ENCODE assay signal across 11 cellular contexts in the genomic region with DNA sequence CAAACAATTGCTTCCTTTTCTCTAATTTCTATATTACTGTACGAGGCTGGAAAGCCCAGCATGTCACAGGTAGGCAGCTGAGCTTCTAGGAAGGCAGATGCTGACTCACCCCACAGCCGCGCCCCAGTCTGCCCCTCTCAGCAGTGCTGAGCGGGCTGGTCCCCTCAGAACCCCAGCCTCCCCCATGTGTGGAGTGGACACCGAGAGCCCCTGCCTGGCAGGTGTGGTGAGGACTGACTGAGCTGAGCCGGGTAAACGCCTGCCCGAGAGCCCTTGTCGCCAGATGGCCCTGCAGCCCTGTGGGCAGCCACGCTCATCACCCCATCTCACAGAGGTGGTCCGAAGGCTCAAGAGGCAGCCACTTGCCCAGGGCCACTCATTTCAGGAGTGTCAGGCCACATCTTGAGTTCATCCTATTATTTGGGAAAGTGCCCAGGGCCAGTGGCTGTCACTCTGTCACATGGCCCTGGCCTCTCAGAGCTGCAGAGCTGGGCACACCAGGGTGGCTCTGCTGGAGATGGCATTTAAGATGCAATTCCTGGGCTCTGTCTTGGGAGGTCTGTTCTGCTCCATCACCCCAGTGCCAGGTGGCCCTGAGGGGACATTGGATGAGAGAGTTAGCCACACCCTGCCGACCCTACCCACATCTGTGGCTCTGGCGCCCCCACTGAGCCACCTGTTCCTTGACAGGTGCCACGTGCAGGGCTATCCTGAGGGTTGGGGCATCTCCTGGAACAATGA. TPM values are rescaled to one million over a fixed set of nuclear protein-coding genes. Genes with fewer than 3 reads are reported as not detected.
DNase-seq lines count a peak whose midpoint lies in the region; ATAC-seq, FAIRE-seq and TF ChIP-seq lines count a peak whose summit lies in the region.
"Had no signal": no experiment of that assay in that cellular context is flagged by ENCODE, and none has a peak within 500 bp of the region (broad histone marks: within the 10 kb centered on the region; RNA-seq: fewer than 3 reads in every experiment).

No MANE protein-coding gene starts in this region.

- H3K9ac ChIP-seq in K562 (ENCODE audit: insufficient read depth in 1 of 2, low read depth in 2 of 2, low read length in 2 of 2): peak overlapping the region in 1 of 2 experiments; percentile 8; a peak in 2 of 4 replicates

- peaks cover 16% of the 10 kb centered on the region for H3K9me3 Mint-ChIP-seq in T-helper 1 cell treated with Interleukin-12 subunit alpha and Interleukin-12 subunit beta and Interleukin-4 antibody, amounts not matched to agents 30 μg/mL and 1 μg/mL, for 36 hours

- H3K27me3 ChIP-seq in K562 (ENCODE audit: control insufficient read depth in 2 of 2, insufficient read depth in 2 of 2, low read length in 2 of 2) (no peaks in the 10 kb centered on the region), sigmoid colon (no peaks in the 10 kb centered on the region)

- peaks cover 34% of the 10 kb centered on the region for H3K36me3 Mint-ChIP-seq in T-helper 1 cell treated with Interleukin-12 subunit alpha and Interleukin-12 subunit beta and Interleukin-4 antibody, amounts not matched to agents 30 μg/mL and 1 μg/mL, for 36 hours (ENCODE audit: low read depth)

- no peak for TF ChIP-seq RAD21 in K562 (CRISPR knock-in tag; conservative IDR thresholded peaks at IDR 0.05 in 1 of 2, IDR thresholded peaks at IDR 0.05 in 1 of 2)

- DNase-seq in GM10266 (ENCODE audit: extremely low spot score): no peak
- peak in 2 of 4 experiments; percentile 39 to 46 for DNase-seq in K562 (ENCODE audit: extremely low read depth in 1 of 4, low spot score in 3 of 4)
- peak; percentile 64 for DNase-seq in sigmoid colon
- no peak for DNase-seq in kidney tubule cell (ENCODE audit: low spot score)
- DNase-seq in DMS79 (lab: John Stamatoyannopoulos, UW): no peak
- no peak for DNase-seq in glomerular visceral epithelial cell (ENCODE audit: extremely low spot score)

- 59% methylated on average over 14 of the region's 14 CpGs for WGBS in K562 (ENCODE audit: insufficient coverage, low coverage, missing lambda C conversion rate)
- WGBS in sigmoid colon, 2 donors: 80% methylated on average over 14 of the region's 14 CpGs

- H3K9me1 ChIP-seq in K562 (ENCODE audit: control insufficient read depth, insufficient read depth, low read length): no peaks in the 10 kb centered on the region

- H3K4me1 Mint-ChIP-seq in T-helper 1 cell treated with Interleukin-12 subunit alpha and Interleukin-12 subunit beta and Interleukin-4 antibody, amounts not matched to agents 30 μg/mL and 1 μg/mL, for 36 hours (ENCODE audit: low read depth): peaks cover 35% of the 10 kb centered on the region

- POLR2A ChIA-PET in K562 (lab: Yijun Ruan, JAX): interaction anchor here (1.0 to 2.5 kb wide), 5 partner anchors 10 to 1060 kb away, joined by 3 to 16 read pairs (median 3); a partner anchor contains a TSS

- no peaks in the 10 kb centered on the region for H3K79me2 ChIP-seq in K562 (ENCODE audit: control insufficient read depth, insufficient read depth, low read length)

- ATAC-seq in K562 (peak; percentile 64), GM18907 (IDR thresholded peaks at IDR 0.05; ENCODE audit: unreplicated experiment) (no peak)

- H3K4me3 ChIP-seq in K562 (no peak overlapping the region), sigmoid colon (no peak overlapping the region)

- no peaks in the 10 kb centered on the region for H3K27me3 Mint-ChIP-seq in T-helper 1 cell treated with Interleukin-12 subunit alpha and Interleukin-12 subunit beta and Interleukin-4 antibody, amounts not matched to agents 30 μg/mL and 1 μg/mL, for 36 hours (ENCODE audit: low read depth)
- H3K27me3 Mint-ChIP-seq: activated naive CD8-positive, alpha-beta T cell; progenitor cell of endocrine pancreas had no signal

- no peaks in the 10 kb centered on the region for H3K9me3 ChIP-seq in K562 (replicated peaks; ENCODE audit: control insufficient read depth, insufficient read depth, low read depth, low read length)
- H3K9me3 ChIP-seq in sigmoid colon: no peaks in the 10 kb centered on the region

- in situ Hi-C loops in K562 (cut with MboI): loop anchor here (10.0 kb wide), 1 partner anchor 196 kb away; no protein-coding TSS in a partner anchor

- H2AFZ ChIP-seq in K562 (ENCODE audit: low read depth, low read length): no peak overlapping the region

- H3K4me2 ChIP-seq in K562 (ENCODE audit: insufficient read depth, low read length): peak overlapping the region; percentile 40; the same call in 1 of the 2 replicates

- TF ChIP-seq EP300 in K562 (IDR thresholded peaks at IDR 0.05; ENCODE audit: low read length) (no peak), sigmoid colon (IDR thresholded peaks at IDR 0.05) (no peak)

- H3K4me1 ChIP-seq in K562 (replicated peaks in 1 of 2; ENCODE audit: control insufficient read depth in 2 of 2, insufficient read depth in 2 of 2, low read length in 2 of 2) (peaks cover 24 to 44% of the 10 kb centered on the region in 2 experiments), sigmoid colon (peaks cover 0 to 5% (median 2%) of the 10 kb centered on the region in 4 donors)

- H3K4me3 Mint-ChIP-seq in T-helper 1 cell treated with Interleukin-12 subunit alpha and Interleukin-12 subunit beta and Interleukin-4 antibody, amounts not matched to agents 30 μg/mL and 1 μg/mL, for 36 hours: no peak overlapping the region
- H3K4me3 Mint-ChIP-seq: activated naive CD8-positive, alpha-beta T cell had no signal

- H3K27ac ChIP-seq in K562 (ENCODE audit: extremely low read depth, low read depth, low read length) (no peak overlapping the region), sigmoid colon (no peak overlapping the region)

- peaks cover 5% of the 10 kb centered on the region; the same call in 1 of the 3 replicates for H3K36me3 ChIP-seq in K562 (ENCODE audit: control insufficient read depth, insufficient read depth, low read length)
- H3K36me3 ChIP-seq in sigmoid colon: peaks cover 7 to 49% (median 41%) of the 10 kb centered on the region in 4 donors

- no peaks in the 10 kb centered on the region for H4K20me1 ChIP-seq in K562 (replicated peaks; ENCODE audit: control insufficient read depth, insufficient read depth, low read length)

- intact Hi-C loops in K562 (cut with micrococcal nuclease): loop anchor here (2.0 to 5.0 kb wide), 5 partner anchors 44 to 204 kb away; no protein-coding TSS in a partner anchor
- intact Hi-C loops in sigmoid colon (cut with DNase I): no loop called here

- H3K27ac Mint-ChIP-seq in T-helper 1 cell treated with Interleukin-12 subunit alpha and Interleukin-12 subunit beta and Interleukin-4 antibody, amounts not matched to agents 30 μg/mL and 1 μg/mL, for 36 hours: peak overlapping the region; percentile 83
- H3K27ac Mint-ChIP-seq: progenitor cell of endocrine pancreas had no signal

- FAIRE-seq in K562 (lab: Jason Lieb, UNC): no peak
- FAIRE-seq: endometrium had no signal

- TF ChIP-seq CTCF in GM10266 (IDR thresholded peaks at IDR 0.05; ENCODE audit: control insufficient read depth, insufficient read depth, low read depth, missing control alignments) (peak; percentile 13), K562 (IDR thresholded peaks at IDR 0.05 in 2 of 3, conservative IDR thresholded peaks at IDR 0.05 in 1 of 3; ENCODE audit: insufficient read depth in 2 of 3, low read depth in 1 of 3, low read length in 3 of 3) (no peak), sigmoid colon (IDR thresholded peaks at IDR 0.05) (no peak)

- BruUV-seq in K562 (replicated peaks; lab: Mats Ljungman, UMichigan): no TSS peak

- CTCF ChIA-PET in K562 (lab: Yijun Ruan, JAX; ENCODE audit: low intra/inter-chr PET ratio): interaction anchor here (0.7 to 2.0 kb wide), 4 partner anchors 14 to 196 kb away, joined by 3 to 11 read pairs (median 4); no protein-coding TSS in a partner anchor

- TF ChIP-seq POLR2A in K562 (conservative IDR thresholded peaks at IDR 0.05): no peak
- TF ChIP-seq POLR2A in sigmoid colon (IDR thresholded peaks at IDR 0.05): no peak

RNA-seq across cellular contexts. Expression of a gene that starts 12.5 kb away (rescaled TPM):
- 5.1 and 21.8 TPM in 2 replicates for total RNA-seq in K562 (2011; cell fraction: chromatin; rRNA removed; ENCODE audit: low replicate concordance)
- total RNA-seq in K562 (2011; cell fraction: nucleolus; rRNA removed): 24.3 and 26.3 TPM in 2 replicates
- 14.4 and 20.2 TPM in 2 replicates for total RNA-seq in K562 (2011; cell fraction: nucleoplasm; rRNA removed)
- total RNA-seq in K562 (2014; rRNA removed) (34.9 and 35.3 TPM in 2 replicates), K562 (2014; rRNA removed; fragmentation: Illumina TruSeq; extraction: Trizol) (2.7 and 2.9 TPM in 2 replicates), K562 (2015; rRNA removed; fragmentation: Illumina TruSeq; extraction: Trizol) (13.0 and 14.6 TPM in 2 replicates), K562 (2021) (18.6 and 23.4 TPM in 2 replicates), sigmoid colon (10 to 100 TPM; 51.2 to 88.4 (median 85.0) TPM)
- polyA plus RNA-seq in K562 (2011; rRNA removed) (15.9 and 23.7 TPM in 2 replicates), K562 (2014; fragmentation: Illumina TruSeq; extraction: Trizol) (5.3 and 13.8 TPM in 2 replicates), K562 (2014; fragmentation: Nextera tagmentation; extraction: Ambion mirVana) (1 to 10 TPM in 1 of 2 experiments, under 1 TPM in 1; 0.90 to 2.1 TPM), K562 (2014; rRNA removed) (30.7 and 35.3 TPM in 2 replicates), sigmoid colon (10 to 100 TPM; 56.8 to 87.2 (median 66.1) TPM)
- polyA plus RNA-seq in K562 (2011; cell fraction: cytosol; rRNA removed): 40.2 and 99.4 TPM in 2 replicates
- polyA plus RNA-seq in K562 (2011; cell fraction: nucleus; rRNA removed): 36.2 and 60.4 TPM in 2 replicates
- polyA plus RNA-seq in K562 (2012): 19.5 and 30.7 TPM in 2 replicates
- 2.4 and 3.3 TPM in 2 replicates for polyA minus RNA-seq in K562 (2011; rRNA and poly(A)+ RNA removed)
- polyA minus RNA-seq in K562 (2011; cell fraction: cytosol; rRNA and poly(A)+ RNA removed): 4.8 and 7.6 TPM in 2 replicates
- 7.4 and 8.0 TPM in 2 replicates for polyA minus RNA-seq in K562 (2011; cell fraction: nucleus; rRNA and poly(A)+ RNA removed)

RNA-seq across cellular contexts. Expression of a gene that starts 25.6 kb away (rescaled TPM):
- total RNA-seq in K562 (2011; cell fraction: chromatin; rRNA removed; ENCODE audit: low replicate concordance): 3.9 and 9.8 TPM in 2 replicates
- 5.9 and 7.5 TPM in 2 replicates for total RNA-seq in K562 (2011; cell fraction: nucleolus; rRNA removed)
- 6.2 and 9.3 TPM in 2 replicates for total RNA-seq in K562 (2011; cell fraction: nucleoplasm; rRNA removed)
- total RNA-seq in K562 (2014; rRNA removed) (8.2 and 14.7 TPM in 2 replicates), K562 (2014; rRNA removed; fragmentation: Illumina TruSeq; extraction: Trizol) (0.77 and 1.9 TPM in 2 replicates), K562 (2015; rRNA removed; fragmentation: Illumina TruSeq; extraction: Trizol) (4.8 and 4.9 TPM in 2 replicates), K562 (2021) (8.3 and 8.4 TPM in 2 replicates), sigmoid colon (100 to 1,000 TPM in 1 of 4 donors, 10 to 100 TPM in 3; 56.5 to 116 (median 69.6) TPM)
- polyA plus RNA-seq in K562 (2011; rRNA removed) (3.2 and 5.8 TPM in 2 replicates), K562 (2014; fragmentation: Illumina TruSeq; extraction: Trizol) (7.6 and 10.8 TPM in 2 replicates), K562 (2014; fragmentation: Nextera tagmentation; extraction: Ambion mirVana) (under 1 TPM; 0.13 to 0.94 TPM), K562 (2014; rRNA removed) (8.4 and 10.7 TPM in 2 replicates), sigmoid colon (10 to 100 TPM; 28.9 to 58.7 (median 53.5) TPM)
- 9.7 and 20.4 TPM in 2 replicates for polyA plus RNA-seq in K562 (2011; cell fraction: cytosol; rRNA removed)
- polyA plus RNA-seq in K562 (2011; cell fraction: nucleus; rRNA removed): 4.3 and 6.6 TPM in 2 replicates
- polyA plus RNA-seq in K562 (2012): 9.7 and 34.7 TPM in 2 replicates
- 1.6 and 2.2 TPM in 2 replicates for polyA minus RNA-seq in K562 (2011; rRNA and poly(A)+ RNA removed)
- 2.9 and 7.1 TPM in 2 replicates for polyA minus RNA-seq in K562 (2011; cell fraction: cytosol; rRNA and poly(A)+ RNA removed)
- polyA minus RNA-seq in K562 (2011; cell fraction: nucleus; rRNA and poly(A)+ RNA removed): 3.5 and 6.0 TPM in 2 replicates

RNA-seq across cellular contexts. Expression of a gene that starts 50.0 kb away (rescaled TPM):
- total RNA-seq in K562 (2011; cell fraction: chromatin; rRNA removed; ENCODE audit: low replicate concordance): 2.7 and 10.6 TPM in 2 replicates
- total RNA-seq in K562 (2011; cell fraction: nucleolus; rRNA removed): 16.3 and 18.3 TPM in 2 replicates
- total RNA-seq in K562 (2011; cell fraction: nucleoplasm; rRNA removed): 14.3 and 16.0 TPM in 2 replicates
- total RNA-seq in K562 (2014; rRNA removed) (21.7 and 30.1 TPM in 2 replicates), K562 (2014; rRNA removed; fragmentation: Illumina TruSeq; extraction: Trizol) (4.1 and 8.0 TPM in 2 replicates), K562 (2015; rRNA removed; fragmentation: Illumina TruSeq; extraction: Trizol) (10.0 and 11.4 TPM in 2 replicates), K562 (2021) (16.9 and 18.7 TPM in 2 replicates), sigmoid colon (1 to 10 TPM; 1.9 to 7.2 (median 4.7) TPM)
- polyA plus RNA-seq in K562 (2011; rRNA removed) (17.6 and 40.7 TPM in 2 replicates), K562 (2014; fragmentation: Illumina TruSeq; extraction: Trizol) (9.0 and 19.4 TPM in 2 replicates), K562 (2014; fragmentation: Nextera tagmentation; extraction: Ambion mirVana) (1 to 10 TPM; 1.3 to 2.2 TPM), K562 (2014; rRNA removed) (18.7 and 28.1 TPM in 2 replicates), sigmoid colon (10 to 100 TPM in 1 of 3 donors, under 1 TPM in 1, not detected in 1; 0.92 to 15.2 TPM)
- polyA plus RNA-seq in K562 (2011; cell fraction: cytosol; rRNA removed): 53.0 and 63.3 TPM in 2 replicates
- 20.3 and 22.3 TPM in 2 replicates for polyA plus RNA-seq in K562 (2011; cell fraction: nucleus; rRNA removed)
- polyA plus RNA-seq in K562 (2012): 18.1 and 49.1 TPM in 2 replicates
- polyA minus RNA-seq in K562 (2011; rRNA and poly(A)+ RNA removed): 5.2 and 5.3 TPM in 2 replicates
- polyA minus RNA-seq in K562 (2011; cell fraction: cytosol; rRNA and poly(A)+ RNA removed): 11.0 and 25.0 TPM in 2 replicates
- 2.0 and 4.7 TPM in 2 replicates for polyA minus RNA-seq in K562 (2011; cell fraction: nucleus; rRNA and poly(A)+ RNA removed)
